Comparison of ENCODE assay signal across 22 cellular contexts in the genomic region with DNA sequence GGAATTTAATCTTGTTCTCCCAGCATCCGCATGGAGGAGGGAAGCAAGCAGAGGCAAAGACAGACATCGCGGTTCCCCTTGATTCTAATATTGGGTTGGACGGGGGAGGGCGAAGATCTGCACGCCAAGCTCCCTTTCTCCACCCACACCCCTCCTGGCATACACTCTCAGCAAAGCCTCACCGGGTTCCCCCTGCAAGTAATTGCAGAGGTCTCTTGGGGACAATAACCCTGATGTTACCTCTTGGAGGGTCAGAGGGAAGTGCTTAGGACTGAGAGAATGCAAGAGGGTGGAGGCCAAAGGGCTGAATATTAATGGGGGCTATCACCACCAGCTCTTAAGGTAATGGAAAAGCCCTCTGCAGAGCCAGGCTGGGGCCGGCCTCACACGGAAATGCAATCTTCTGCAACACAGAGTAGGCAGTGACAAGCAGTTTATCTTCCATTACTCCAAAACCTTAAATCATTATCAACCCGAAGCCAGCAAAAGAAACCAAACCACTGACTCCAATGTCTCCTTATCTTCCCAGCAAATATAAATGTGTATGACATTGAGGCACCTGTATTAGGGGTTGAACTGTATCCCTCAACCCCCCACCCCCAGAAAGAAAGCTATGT.
DNase-seq lines count a peak whose midpoint lies in the region; ATAC-seq, FAIRE-seq and TF ChIP-seq lines count a peak whose summit lies in the region.
"Had no signal": no experiment of that assay in that cellular context is flagged by ENCODE, and none has a peak within 500 bp of the region (broad histone marks: within the 10 kb centered on the region; RNA-seq: fewer than 3 reads in every experiment).

No MANE protein-coding gene starts in this region.

- no peak overlapping the region; the same call in 1 of the 2 replicates for H2AFZ ChIP-seq in K562 (ENCODE audit: low read depth, low read length)
- no peak overlapping the region for H2AFZ ChIP-seq in Karpas-422 (ENCODE audit: low read length)

- no peak for FAIRE-seq in K562 (lab: Jason Lieb, UNC)
- FAIRE-seq: GM18507 had no signal

- H3K4me3 Mint-ChIP-seq in naive thymus-derived CD4-positive, alpha-beta T cell, result peak overlapping the region in 8 of 10 donors; percentile 45 to 98 (median 73)
- H3K4me3 Mint-ChIP-seq: activated CD4-positive, alpha-beta memory T cell treated with anti-CD3 and anti-CD28 coated beads, Interleukin-2, amount 10 ng/mL, durations not matched to agents 7 days and 5 days; stimulated activated memory B cell treated with anti-CD40 and anti-IgM and Interleukin-4, amounts not matched to agents 10 μg/mL and 1 μg/mL and 100 μg/mL, for 72 hours had no signal

- in situ Hi-C loops in K562 (cut with MboI), result no loop called here

- CTCF ChIA-PET in K562 (lab: Yijun Ruan, JAX; ENCODE audit: low intra/inter-chr PET ratio), result no interaction called here
- CTCF ChIA-PET in naive thymus-derived CD4-positive, alpha-beta T cell (lab: Charles Lee), result no interaction called here

- H3K79me2 ChIP-seq in K562 (ENCODE audit: control insufficient read depth, insufficient read depth, low read length) (no peaks in the 10 kb centered on the region), Karpas-422 (ENCODE audit: low read length) (no peaks in the 10 kb centered on the region)

- peaks cover 0 to 12% (median 0%) of the 10 kb centered on the region in 11 donors for H3K9me3 Mint-ChIP-seq in naive thymus-derived CD4-positive, alpha-beta T cell
- H3K9me3 Mint-ChIP-seq: stimulated activated memory B cell treated with anti-CD40 and anti-IgM and Interleukin-4, amounts not matched to agents 10 μg/mL and 1 μg/mL and 100 μg/mL, for 72 hours had no signal

- H3K4me2 ChIP-seq in K562 (ENCODE audit: insufficient read depth, low read length), result no peak overlapping the region
- H3K4me2 ChIP-seq in Karpas-422 (ENCODE audit: low read depth, low read length, poor library complexity, severe bottlenecking), result no peak overlapping the region

- H3K36me3 Mint-ChIP-seq in naive thymus-derived CD4-positive, alpha-beta T cell, result peaks cover 0 to 43% (median 12%) of the 10 kb centered on the region in 5 donors
- H3K36me3 Mint-ChIP-seq: stimulated activated memory B cell treated with anti-CD40 and anti-IgM and Interleukin-4, amounts not matched to agents 10 μg/mL and 1 μg/mL and 100 μg/mL, for 72 hours had no signal

- H3K4me1 ChIP-seq in K562 (replicated peaks in 1 of 2; ENCODE audit: control insufficient read depth in 2 of 2, insufficient read depth in 2 of 2, low read length in 2 of 2) (peaks cover 0 to 16% of the 10 kb centered on the region in 2 experiments; a peak in 2 of 5 replicates), Karpas-422 (ENCODE audit: low read length) (peaks cover 13% of the 10 kb centered on the region)
- H3K4me1 ChIP-seq in naive thymus-derived CD4-positive, alpha-beta T cell (ENCODE audit: control insufficient read depth in 2 of 2, insufficient read depth in 2 of 2, low read length in 2 of 2), result peaks cover 65 to 90% of the 10 kb centered on the region in 2 donors
- H3K4me1 ChIP-seq: colonic mucosa had no signal

- H3K9me3 ChIP-seq in K562 (replicated peaks; ENCODE audit: control insufficient read depth, insufficient read depth, low read depth, low read length), result no peaks in the 10 kb centered on the region
- no peaks in the 10 kb centered on the region for H3K9me3 ChIP-seq in naive thymus-derived CD4-positive, alpha-beta T cell (ENCODE audit: control insufficient read depth in 2 of 3, low read length in 3 of 3)
- H3K9me3 ChIP-seq in Karpas-422 (ENCODE audit: low read length), result no peaks in the 10 kb centered on the region
- H3K9me3 ChIP-seq: colonic mucosa, lower lobe of right lung, upper lobe of right lung had no signal

- BruUV-seq in K562 (replicated peaks; lab: Mats Ljungman, UMichigan), result no TSS peak

- no peaks in the 10 kb centered on the region for H3K27me3 Mint-ChIP-seq in naive thymus-derived CD4-positive, alpha-beta T cell
- H3K27me3 Mint-ChIP-seq: activated CD4-positive, alpha-beta memory T cell treated with anti-CD3 and anti-CD28 coated beads, Interleukin-2, amount 10 ng/mL, durations not matched to agents 7 days and 5 days had no signal

- peak; percentile 43; the same call in 1 of the 2 replicates for TF ChIP-seq EP300 in K562 (IDR thresholded peaks at IDR 0.05; ENCODE audit: low read length)

- H3K27ac ChIP-seq in K562 (ENCODE audit: extremely low read depth, low read depth, low read length), result no peak overlapping the region
- H3K27ac ChIP-seq in naive thymus-derived CD4-positive, alpha-beta T cell (ENCODE audit: low read depth, low read length), result peak overlapping the region; percentile 89
- no peak overlapping the region for H3K27ac ChIP-seq in Karpas-422 (ENCODE audit: low read length)
- H3K27ac ChIP-seq: 22Rv1, lower lobe of right lung, upper lobe of right lung had no signal

- intact Hi-C loops in K562 (cut with micrococcal nuclease), result no loop called here
- intact Hi-C loops in naive thymus-derived CD4-positive, alpha-beta T cell (cut with micrococcal nuclease), result loop anchor here (5.0 to 10.0 kb wide), 5 partner anchors 113 to 1090 kb away; partner anchors contain the start of genes FBXW7 (in 1 of the 2), LRBA (in 1 of the 2) and RPS3A (in 1 of the 2)

- H3K9ac ChIP-seq in K562 (ENCODE audit: insufficient read depth in 1 of 2, low read depth in 2 of 2, low read length in 2 of 2), result no peak overlapping the region
- H3K9ac ChIP-seq in Karpas-422 (ENCODE audit: low read length), result no peak overlapping the region

- H3K36me3 ChIP-seq in K562 (ENCODE audit: control insufficient read depth, insufficient read depth, low read length), result no peaks in the 10 kb centered on the region
- H3K36me3 ChIP-seq in naive thymus-derived CD4-positive, alpha-beta T cell (ENCODE audit: control insufficient read depth in 2 of 3, insufficient read depth in 3 of 3, low read length in 3 of 3), result no peaks in the 10 kb centered on the region
- H3K36me3 ChIP-seq in Karpas-422 (ENCODE audit: insufficient read depth, low read length), result no peaks in the 10 kb centered on the region
- H3K36me3 ChIP-seq: colonic mucosa, lower lobe of right lung, upper lobe of right lung had no signal

- H3K4me3 ChIP-seq in K562 (no peak overlapping the region), Karpas-422 (ENCODE audit: low read length) (no peak overlapping the region)
- H3K4me3 ChIP-seq in naive thymus-derived CD4-positive, alpha-beta T cell (ENCODE audit: low read length), result no peak overlapping the region
- H3K4me3 ChIP-seq: colonic mucosa, lower lobe of right lung, upper lobe of right lung had no signal

- no peak for TF ChIP-seq CTCF in K562 (IDR thresholded peaks at IDR 0.05 in 2 of 3, conservative IDR thresholded peaks at IDR 0.05 in 1 of 3; ENCODE audit: insufficient read depth in 2 of 3, low read depth in 1 of 3, low read length in 3 of 3)

- peaks cover 70 to 100% (median 98%) of the 10 kb centered on the region in 7 donors for H3K4me1 Mint-ChIP-seq in naive thymus-derived CD4-positive, alpha-beta T cell

- TF ChIP-seq RAD21 in K562 (CRISPR knock-in tag; conservative IDR thresholded peaks at IDR 0.05 in 1 of 2, IDR thresholded peaks at IDR 0.05 in 1 of 2), result no peak

- ATAC-seq in GM19463 (IDR thresholded peaks at IDR 0.05; ENCODE audit: unreplicated experiment), result peak; percentile 34
- peak; percentile 66 for ATAC-seq in K562
- no peak for ATAC-seq in naive thymus-derived CD4-positive, alpha-beta T cell
- ATAC-seq: lower lobe of right lung; stimulated activated memory B cell treated with anti-CD40 and anti-IgM and Interleukin-4, amounts not matched to agents 10 μg/mL and 1 μg/mL and 100 μg/mL, for 72 hours; upper lobe of right lung had no signal

- peak overlapping the region in 8 of 9 donors; percentile 81 to 99 (median 97) for H3K27ac Mint-ChIP-seq in naive thymus-derived CD4-positive, alpha-beta T cell
- H3K27ac Mint-ChIP-seq: activated CD4-positive, alpha-beta memory T cell treated with anti-CD3 and anti-CD28 coated beads, Interleukin-2, amount 10 ng/mL, durations not matched to agents 7 days and 5 days; activated T-helper 2 cell treated with anti-CD3 and anti-CD28 coated beads, Interferon-gamma antibody, Interleukin-2, Interleukin-4, amounts not matched to agents 10 μg/mL and 5 μg/mL and 100 μg/mL, durations not matched to agents 14 hours and 24 hours and 36 hours; stimulated activated memory B cell treated with anti-CD40 and anti-IgM and Interleukin-4, amounts not matched to agents 10 μg/mL and 1 μg/mL and 100 μg/mL, for 72 hours had no signal

- H3K9me1 ChIP-seq in K562 (ENCODE audit: control insufficient read depth, insufficient read depth, low read length), result no peaks in the 10 kb centered on the region

- TF ChIP-seq POLR2A in K562 (conservative IDR thresholded peaks at IDR 0.05), result no peak

- WGBS in K562 (ENCODE audit: insufficient coverage, low coverage, missing lambda C conversion rate), result 7% methylated on average over 10 of the region's 10 CpGs

- H3K9me2 ChIP-seq in Karpas-422 (replicated peaks; ENCODE audit: insufficient read depth, low read length), result no peaks in the 10 kb centered on the region

- DNase-seq in DMS 273 (lab: John Stamatoyannopoulos, UW; ENCODE audit: unreplicated experiment), result peak; percentile 1
- no peak for DNase-seq in DMS 273 treated with DMSO at 0.1 percent for 48 hours (lab: John Stamatoyannopoulos, UW)
- DNase-seq in K562 (ENCODE audit: extremely low read depth in 1 of 4, low spot score in 3 of 4), result no peak
- DNase-seq in naive thymus-derived CD4-positive, alpha-beta T cell, result no peak
- no peak for DNase-seq in kidney glomerular epithelial cell (lab: John Stamatoyannopoulos, UW)
- DNase-seq in Karpas-422, result no peak
- no peak for DNase-seq in stimulated activated CD4-positive, alpha-beta T cell treated with anti-CD3 and anti-CD28 coated beads, Interleukin-4, amount 100 ng/mL, for 1 hour
- DNase-seq: activated CD4-positive, alpha-beta memory T cell treated with anti-CD3 and anti-CD28 coated beads, Interleukin-2, amount 10 ng/mL, durations not matched to agents 7 days and 5 days; aorta; colonic mucosa; DMS79 treated with DMSO at 0.1 percent for 48 hours; KG1; lower lobe of right lung; naive B cell; NCI-H1092 treated with DMSO at 0.1 percent for 48 hours; NCI-H774; upper lobe of right lung had no signal

- H3K27me3 ChIP-seq in K562 (ENCODE audit: control insufficient read depth in 2 of 2, insufficient read depth in 2 of 2, low read length in 2 of 2), result peaks cover 2 to 26% of the 10 kb centered on the region in 2 experiments; a peak in 4 of 5 replicates
- no peaks in the 10 kb centered on the region for H3K27me3 ChIP-seq in naive thymus-derived CD4-positive, alpha-beta T cell (ENCODE audit: control insufficient read depth in 2 of 2, insufficient read depth in 2 of 2, low read length in 2 of 2)
- H3K27me3 ChIP-seq in Karpas-422 (ENCODE audit: low read length), result no peaks in the 10 kb centered on the region; the same call in 1 of the 2 replicates
- H3K27me3 ChIP-seq: colonic mucosa, upper lobe of right lung had no signal

- POLR2A ChIA-PET in K562 (lab: Yijun Ruan, JAX), result no interaction called here
- POLR2A ChIA-PET in naive thymus-derived CD4-positive, alpha-beta T cell (lab: Charles Lee), result interaction anchor here (0.9 to 2.0 kb wide), 3 partner anchors 10 to 142 kb away, joined by 3 to 4 read pairs (median 3); no protein-coding TSS in a partner anchor

- H4K20me1 ChIP-seq in K562 (replicated peaks; ENCODE audit: control insufficient read depth, insufficient read depth, low read length), result no peaks in the 10 kb centered on the region
- H4K20me1 ChIP-seq in Karpas-422 (ENCODE audit: insufficient read depth, low read depth, low read length), result no peaks in the 10 kb centered on the region

TF ChIP-seq in K562, 482 proteins besides CTCF, POLR2A, EP300 and RAD21 (continues in another document):
- no peak for TF ChIP-seq ERF (CRISPR knock-in tag; IDR thresholded peaks at IDR 0.05)
